15 cellular contexts compared by ENCODE assay signal in genomic region chr10:4315529-4315928, GRCh38.
DNase-seq lines count a peak whose midpoint lies in the region; ATAC-seq, FAIRE-seq and TF ChIP-seq lines count a peak whose summit lies in the region.
"Had no signal": no experiment of that assay in that cellular context is flagged by ENCODE, and none has a peak within 500 bp of the region (broad histone marks: within the 10 kb centered on the region; RNA-seq: fewer than 3 reads in every experiment).

No MANE protein-coding gene starts in this region.

- no peaks in the 10 kb centered on the region for H3K36me3 Mint-ChIP-seq in astrocyte (ENCODE audit: low read depth, unreplicated experiment)
- H3K36me3 Mint-ChIP-seq: activated CD4-positive, alpha-beta memory T cell treated with anti-CD3 and anti-CD28 coated beads for 36 hours; T-cell had no signal

- H3K4me1 ChIP-seq in astrocyte (ENCODE audit: insufficient read depth, low read length) (peaks cover 3% of the 10 kb centered on the region), sigmoid colon (peaks cover 0 to 4% (median under 1%) of the 10 kb centered on the region in 4 donors), colonic mucosa (no peaks in the 10 kb centered on the region)

- no peak overlapping the region for H3K4me3 ChIP-seq in astrocyte (ENCODE audit: insufficient read depth, low read depth, low read length)
- peak overlapping the region in 1 of 2 donors; percentile 2 for H3K4me3 ChIP-seq in foreskin fibroblast (ENCODE audit: low read depth in 1 of 2, low read length in 2 of 2)
- no peak overlapping the region for H3K4me3 ChIP-seq in sigmoid colon
- no peak overlapping the region for H3K4me3 ChIP-seq in colonic mucosa

- no peak overlapping the region for H3K27ac Mint-ChIP-seq in astrocyte (ENCODE audit: unreplicated experiment)
- H3K27ac Mint-ChIP-seq: activated CD4-positive, alpha-beta memory T cell treated with anti-CD3 and anti-CD28 coated beads for 36 hours; activated naive CD4-positive, alpha-beta T cell treated with anti-CD3 and anti-CD28 coated beads for 36 hours; T-cell had no signal

- no peaks in the 10 kb centered on the region for H4K20me1 ChIP-seq in astrocyte (ENCODE audit: insufficient read depth, low read length)

- no peaks in the 10 kb centered on the region for H3K36me3 ChIP-seq in astrocyte (ENCODE audit: insufficient read depth, low read length)
- H3K36me3 ChIP-seq in sigmoid colon = no peaks in the 10 kb centered on the region
- H3K36me3 ChIP-seq in colonic mucosa = no peaks in the 10 kb centered on the region

- peaks cover 13% of the 10 kb centered on the region for H3K4me1 Mint-ChIP-seq in astrocyte (ENCODE audit: low read depth, unreplicated experiment)
- H3K4me1 Mint-ChIP-seq: T-cell had no signal

- H2AFZ ChIP-seq in astrocyte (ENCODE audit: low read depth, low read length) = peak overlapping the region; percentile 12

- H3K27ac ChIP-seq in astrocyte (ENCODE audit: low read depth, low read length) = peak overlapping the region; percentile 73
- H3K27ac ChIP-seq in sigmoid colon = peak overlapping the region in 1 of 4 donors; percentile 29
- H3K27ac ChIP-seq in colonic mucosa = no peak overlapping the region

- H3K9ac ChIP-seq in astrocyte (ENCODE audit: low read length) (peak overlapping the region; percentile 55), colonic mucosa (ENCODE audit: low read depth in 2 of 2, low read length in 2 of 2) (no peak overlapping the region)

- no peak overlapping the region for H3K4me3 Mint-ChIP-seq in astrocyte (ENCODE audit: unreplicated experiment)
- H3K4me3 Mint-ChIP-seq: activated CD4-positive, alpha-beta memory T cell treated with anti-CD3 and anti-CD28 coated beads for 36 hours; activated naive CD4-positive, alpha-beta T cell treated with anti-CD3 and anti-CD28 coated beads for 36 hours; T-cell had no signal

- no peak for ATAC-seq in HG03378 (IDR thresholded peaks at IDR 0.05; ENCODE audit: unreplicated experiment)
- ATAC-seq: T-cell had no signal

- no peak for TF ChIP-seq EP300 in sigmoid colon (IDR thresholded peaks at IDR 0.05)

- H3K4me2 ChIP-seq in astrocyte (ENCODE audit: low read length) = peak overlapping the region; percentile 68

- H3K79me2 ChIP-seq in astrocyte (ENCODE audit: insufficient read depth, low read length) = no peaks in the 10 kb centered on the region

- no peak for TF ChIP-seq POLR2A in sigmoid colon (IDR thresholded peaks at IDR 0.05)

- TF ChIP-seq CTCF in astrocyte (IDR thresholded peaks at IDR 0.05; ENCODE audit: insufficient read depth, low read depth, low read length) (no peak), foreskin fibroblast (IDR thresholded peaks at IDR 0.05; ENCODE audit: low read depth, low read length) (no peak), sigmoid colon (IDR thresholded peaks at IDR 0.05) (no peak), colonic mucosa (IDR thresholded peaks at IDR 0.05) (no peak)

- intact Hi-C loops in sigmoid colon (cut with DNase I) (no loop called here), colonic mucosa (cut with DNase I) (no loop called here)

- no peaks in the 10 kb centered on the region for H3K27me3 Mint-ChIP-seq in astrocyte (ENCODE audit: low read depth, unreplicated experiment)
- H3K27me3 Mint-ChIP-seq: activated CD4-positive, alpha-beta memory T cell treated with anti-CD3 and anti-CD28 coated beads for 36 hours had no signal

- no peaks in the 10 kb centered on the region for H3K9me3 ChIP-seq in astrocyte (ENCODE audit: insufficient read depth, low read depth, low read length)
- no peaks in the 10 kb centered on the region for H3K9me3 ChIP-seq in sigmoid colon
- H3K9me3 ChIP-seq in colonic mucosa = no peaks in the 10 kb centered on the region

- no peak for FAIRE-seq in astrocyte (lab: Jason Lieb, UNC)

- H3K9me3 Mint-ChIP-seq in astrocyte (ENCODE audit: unreplicated experiment) = no peaks in the 10 kb centered on the region
- H3K9me3 Mint-ChIP-seq: activated CD4-positive, alpha-beta memory T cell treated with anti-CD3 and anti-CD28 coated beads for 36 hours; activated naive CD4-positive, alpha-beta T cell treated with anti-CD3 and anti-CD28 coated beads for 36 hours; T-cell had no signal

- WGBS in sigmoid colon, 2 donors = 51 to 66% methylated on average over 4 of the region's 4 CpGs

- DNase-seq in COLO829 (ENCODE audit: low spot score) (peak; percentile 33), astrocyte (ENCODE audit: low read depth) (peak; percentile 69), foreskin fibroblast (peak; percentile 68 to 81), pons (ENCODE audit: low spot score) (peak; percentile 44), sigmoid colon (no peak), RPMI8226 (no peak), colonic mucosa (no peak)
- DNase-seq: activated CD4-positive, alpha-beta memory T cell treated with anti-CD3 and anti-CD28 coated beads for 36 hours; activated naive CD4-positive, alpha-beta T cell treated with anti-CD3 and anti-CD28 coated beads for 36 hours; effector CD4-positive, alpha-beta T cell; GF-D8; NCI-H1048; NCI-H774; T-cell had no signal

- no peaks in the 10 kb centered on the region for H3K27me3 ChIP-seq in astrocyte (ENCODE audit: insufficient read depth, low read length)
- no peaks in the 10 kb centered on the region for H3K27me3 ChIP-seq in sigmoid colon
- H3K27me3 ChIP-seq in colonic mucosa = no peaks in the 10 kb centered on the region

Comparison
In these comparisons a context has a peak if more than half of its experiments do, and no peak if none do; other contexts are left out.
1. DNase-seq: peak in COLO829 (single experiment), astrocyte (single experiment), foreskin fibroblast (2 of 2) and pons (single experiment); none in sigmoid colon (single experiment), RPMI8226 (single experiment) and colonic mucosa (single experiment).